Comparison of ENCODE assay signal across 29 cellular contexts in the genomic region with DNA sequence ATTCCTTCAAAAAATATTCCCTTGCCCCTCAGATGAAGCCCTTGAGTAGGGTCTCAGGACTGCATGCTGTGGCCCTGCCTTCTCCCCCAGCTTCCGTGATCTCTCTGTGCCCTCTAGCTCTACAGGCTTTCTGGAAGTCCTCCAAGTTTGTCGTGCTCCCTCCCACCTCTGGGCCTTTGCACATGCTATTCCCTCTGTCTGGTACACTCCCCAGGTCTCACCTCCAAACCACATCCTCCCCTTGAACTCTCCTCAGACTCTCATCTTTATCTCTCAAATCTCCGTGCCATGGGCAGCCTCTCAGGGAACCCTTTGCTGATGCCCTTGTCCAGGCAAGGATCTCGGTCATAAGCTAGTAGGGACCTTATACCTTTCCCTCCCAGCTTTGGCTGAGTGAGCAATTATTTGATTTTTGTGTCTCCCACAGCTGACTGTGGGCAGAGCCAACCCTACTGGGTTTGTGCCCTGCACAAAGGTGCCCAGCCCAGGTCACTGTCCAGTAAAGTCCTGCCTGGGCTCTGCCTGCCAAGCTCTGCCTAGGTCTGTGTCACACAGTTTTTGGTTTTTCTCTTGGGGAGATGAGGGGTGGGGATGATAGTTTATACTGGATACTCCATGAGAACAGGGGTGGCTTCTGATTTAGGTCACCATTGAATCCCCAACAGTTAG.
"Had no signal": no experiment of that assay in that cellular context is flagged by ENCODE, and none has a peak within 500 bp of the region (broad histone marks: within the 10 kb centered on the region; RNA-seq: fewer than 3 reads in every experiment).

No MANE protein-coding gene starts in this region.

- H3K27ac Mint-ChIP-seq: effector memory CD8-positive, alpha-beta T cell; immature natural killer cell; memory B cell; natural killer cell; neural progenitor cell; stimulated activated naive B cell treated with anti-CD40 and anti-IgM and Interleukin-4, amounts not matched to agents 10 μg/mL and 1 μg/mL and 100 μg/mL, for 72 hours; stimulated activated naive CD8-positive, alpha-beta T cell treated with anti-CD3 and anti-CD28 coated beads, Interleukin-15, Interleukin-2, amounts not matched to agents 100 ng/mL and 50 ng/mL, for 24 hours had no signal

- ATAC-seq: effector memory CD8-positive, alpha-beta T cell; left colon; left ventricle myocardium superior; stimulated activated naive B cell treated with anti-CD40 and anti-IgM and Interleukin-4, amounts not matched to agents 10 μg/mL and 1 μg/mL and 100 μg/mL, for 72 hours had no signal

- H3K9ac ChIP-seq: neural progenitor cell, parathyroid adenoma had no signal

- H3K9me3 ChIP-seq: esophagus squamous epithelium, prostate gland, right atrium auricular region, spleen, thoracic aorta, tibial nerve, upper lobe of left lung had no signal

- H3K79me2 ChIP-seq: parathyroid adenoma had no signal

- H3K36me3 Mint-ChIP-seq: natural killer cell, neural progenitor cell had no signal

- H3K27ac ChIP-seq: esophagus squamous epithelium, neural progenitor cell, parathyroid adenoma, prostate gland, right atrium auricular region, skin epidermis, spleen, thoracic aorta, tibial nerve, upper lobe of left lung had no signal

- H3K4me1 ChIP-seq: parathyroid adenoma, prostate gland, tibial nerve had no signal

- FAIRE-seq: endometrium, urothelium cell line had no signal

- H2AFZ ChIP-seq: neural progenitor cell, parathyroid adenoma had no signal

- H3K36me3 ChIP-seq: esophagus squamous epithelium, neural progenitor cell, prostate gland, right atrium auricular region, spleen, thoracic aorta, tibial nerve, upper lobe of left lung had no signal

- H3K27me3 ChIP-seq: neural progenitor cell, right atrium auricular region, spleen, tibial nerve, upper lobe of left lung had no signal

- H3K4me3 ChIP-seq: esophagus squamous epithelium, lung, neural progenitor cell, prostate gland, right atrium auricular region, skin epidermis, spleen, thoracic aorta, tibial nerve, upper lobe of left lung had no signal

- H3K4me3 Mint-ChIP-seq: effector memory CD8-positive, alpha-beta T cell; memory B cell; natural killer cell; neural progenitor cell; stimulated activated naive B cell treated with anti-CD40 and anti-IgM and Interleukin-4, amounts not matched to agents 10 μg/mL and 1 μg/mL and 100 μg/mL, for 72 hours; stimulated activated naive CD8-positive, alpha-beta T cell treated with anti-CD3 and anti-CD28 coated beads, Interleukin-15, Interleukin-2, amounts not matched to agents 100 ng/mL and 50 ng/mL, for 24 hours had no signal

- H3K4me2 ChIP-seq: neural progenitor cell had no signal

- DNase-seq: cortex of kidney; effector memory CD8-positive, alpha-beta T cell; erythroblast; esophagus squamous epithelium; foreskin melanocyte; glutamatergic neuron; hypothalamus; immature natural killer cell; islet precursor cell; kidney glomerular epithelial cell; left colon; left ventricle myocardium superior; natural killer cell; spleen; stimulated activated CD4-positive, alpha-beta T cell treated with anti-CD3 and anti-CD28 coated beads, Interleukin-4, amount 100 ng/mL, for 4 hours; stimulated activated naive B cell treated with anti-CD40 and anti-IgM and Interleukin-4, amounts not matched to agents 10 μg/mL and 1 μg/mL and 100 μg/mL, for 72 hours; upper lobe of left lung had no signal

- H3K9me3 Mint-ChIP-seq: memory B cell; natural killer cell; neural progenitor cell; stimulated activated naive B cell treated with anti-CD40 and anti-IgM and Interleukin-4, amounts not matched to agents 10 μg/mL and 1 μg/mL and 100 μg/mL, for 72 hours; stimulated activated naive CD8-positive, alpha-beta T cell treated with anti-CD3 and anti-CD28 coated beads, Interleukin-15, Interleukin-2, amounts not matched to agents 100 ng/mL and 50 ng/mL, for 24 hours had no signal
